In the genomic region with DNA sequence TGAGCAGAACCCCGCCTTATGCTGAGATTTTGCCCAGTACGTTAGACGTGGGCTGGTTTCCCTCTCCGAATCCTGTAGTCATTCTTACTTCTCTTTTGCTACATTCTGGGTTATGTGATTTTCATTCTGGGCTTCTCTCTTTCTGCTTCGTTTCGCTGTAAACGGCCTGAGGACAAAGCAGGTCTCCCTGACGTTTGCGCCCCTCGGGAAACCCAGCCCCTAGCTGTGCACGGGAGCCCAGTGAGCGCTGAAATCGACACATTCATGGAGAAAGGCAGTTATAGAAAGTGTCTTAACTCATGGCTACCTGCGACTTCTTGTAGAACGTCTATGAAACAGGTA, we compare ENCODE assay signal across 10 cellular contexts. TPM values are rescaled to one million over a fixed set of nuclear protein-coding genes. Genes with fewer than 3 reads are reported as not detected.
DNase-seq lines count a peak whose midpoint lies in the region; ATAC-seq, FAIRE-seq and TF ChIP-seq lines count a peak whose summit lies in the region.
"Had no signal": no experiment of that assay in that cellular context is flagged by ENCODE, and none has a peak within 500 bp of the region (broad histone marks: within the 10 kb centered on the region; RNA-seq: fewer than 3 reads in every experiment).

No MANE protein-coding gene starts in this region.

- peaks cover 71% of the 10 kb centered on the region for H3K27me3 Mint-ChIP-seq in activated T-cell treated with anti-CD3 and anti-CD28 coated beads, Interleukin-2, amount 50 U/mL, for 4 hours (ENCODE audit: low read depth)

- FAIRE-seq in H54 (lab: Jason Lieb, UNC), result no peak
- FAIRE-seq: GM18507 had no signal

- H3K36me3 Mint-ChIP-seq in activated T-cell treated with anti-CD3 and anti-CD28 coated beads, Interleukin-2, amount 50 U/mL, for 4 hours (ENCODE audit: insufficient read depth), result no peaks in the 10 kb centered on the region

- H3K4me3 ChIP-seq in coronary artery, result peak overlapping the region; percentile 60
- H3K4me3 ChIP-seq in mesodermal cell (ENCODE audit: extremely low read depth, insufficient read depth, low read length, poor library complexity, severe bottlenecking), result peak overlapping the region; percentile 23
- H3K4me3 ChIP-seq in thyroid gland (replicated peaks in 1 of 3), result peak overlapping the region in 2 of 3 donors; percentile 4 to 9

- H3K4me3 Mint-ChIP-seq in activated T-cell treated with anti-CD3 and anti-CD28 coated beads, Interleukin-2, amount 50 U/mL, for 4 hours, result peak overlapping the region; percentile 43

- DNase-seq in activated T-cell treated with anti-CD3 and anti-CD28 coated beads, Interleukin-2, amount 50 U/mL, for 4 hours, result no peak
- DNase-seq in activated T-cell treated with anti-CD3 and anti-CD28 coated beads, Interleukin-2, amount 50 U/mL, for 1 hour, result no peak
- DNase-seq in coronary artery (ENCODE audit: low spot score) (no peak), thyroid gland (no peak), H54 (ENCODE audit: insufficient read length, low spot score) (no peak), dedifferentiated amniotic fluid mesenchymal stem cell (ENCODE audit: extremely low spot score) (no peak)

- peaks cover 11% of the 10 kb centered on the region for H3K4me1 ChIP-seq in mesodermal cell (ENCODE audit: control insufficient read depth, insufficient read depth, low read length, poor library complexity, severe bottlenecking)
- peaks cover 0 to 5% of the 10 kb centered on the region in 2 donors for H3K4me1 ChIP-seq in thyroid gland

- H3K27ac ChIP-seq in coronary artery (no peak overlapping the region), mesodermal cell (ENCODE audit: low read depth, low read length, severe bottlenecking) (no peak overlapping the region), thyroid gland (no peak overlapping the region)

- no peak for TF ChIP-seq POLR2A in thyroid gland (IDR thresholded peaks at IDR 0.05)
- no peak for TF ChIP-seq POLR2A in H54 (IDR thresholded peaks at IDR 0.05; ENCODE audit: low read depth, low read length)

- H3K27me3 ChIP-seq in thyroid gland, result no peaks in the 10 kb centered on the region

- H3K9me3 ChIP-seq in mesodermal cell (ENCODE audit: control insufficient read depth, low read length), result no peaks in the 10 kb centered on the region
- no peaks in the 10 kb centered on the region for H3K9me3 ChIP-seq in thyroid gland

- H3K9me3 Mint-ChIP-seq in activated T-cell treated with anti-CD3 and anti-CD28 coated beads, Interleukin-2, amount 50 U/mL, for 4 hours, result no peaks in the 10 kb centered on the region
- H3K9me3 Mint-ChIP-seq: activated naive CD4-positive, alpha-beta T cell treated with anti-CD3 and anti-CD28 coated beads, Interleukin-2, amount 50 U/mL, for 72 hours had no signal

- H3K4me1 Mint-ChIP-seq in activated T-cell treated with anti-CD3 and anti-CD28 coated beads, Interleukin-2, amount 50 U/mL, for 4 hours (ENCODE audit: low read depth), result peaks cover 5% of the 10 kb centered on the region

- H3K36me3 ChIP-seq in mesodermal cell (ENCODE audit: control insufficient read depth, insufficient read depth, low read length) (no peaks in the 10 kb centered on the region), thyroid gland (no peaks in the 10 kb centered on the region)

- ATAC-seq in activated T-cell treated with anti-CD3 and anti-CD28 coated beads, Interleukin-2, amount 50 U/mL, for 4 hours, result no peak
- ATAC-seq in GM18517 (IDR thresholded peaks at IDR 0.05; ENCODE audit: unreplicated experiment), result no peak

- intact Hi-C loops in thyroid gland (cut with DNase I), result loop anchor here (10.0 kb wide), 1 partner anchor 236 kb away; no protein-coding TSS in a partner anchor

- TF ChIP-seq CTCF in coronary artery (IDR thresholded peaks at IDR 0.05), result no peak
- TF ChIP-seq CTCF in thyroid gland (IDR thresholded peaks at IDR 0.05), result no peak

- 4 to 9% methylated on average over 10 to 12 of the region's 15 CpGs for WGBS in mesodermal cell (ENCODE audit: insufficient coverage in 2 of 2), 2 experiments
- 13 to 17% methylated on average over 15 of the region's 15 CpGs for WGBS in thyroid gland, 2 donors

RNA-seq across cellular contexts. Expression of a gene that starts 22.7 kb away (rescaled TPM):
- total RNA-seq in activated T-cell treated with anti-CD3 and anti-CD28 coated beads, Interleukin-2, amount 50 U/mL, for 4 hours, result not detected
- not detected for polyA plus RNA-seq in mesodermal cell (2013, experiment 1 of 2)
- polyA plus RNA-seq in mesodermal cell (2013, experiment 2 of 2), result not detected
- not detected for total RNA-seq in thyroid gland
- total RNA-seq: activated naive CD4-positive, alpha-beta T cell treated with anti-CD3 and anti-CD28 coated beads, Interleukin-2, amount 50 U/mL, for 72 hours had no signal

Comparison
In these comparisons a context has a peak if more than half of its experiments do, and no peak if none do; other contexts are left out.
1. H3K4me3 ChIP-seq: peak in every context shown above with its lines; median percentile 60 in coronary artery; 23 in mesodermal cell; 6 in thyroid gland.